ENCODE assay signal across 17 cellular contexts in the genomic region with DNA sequence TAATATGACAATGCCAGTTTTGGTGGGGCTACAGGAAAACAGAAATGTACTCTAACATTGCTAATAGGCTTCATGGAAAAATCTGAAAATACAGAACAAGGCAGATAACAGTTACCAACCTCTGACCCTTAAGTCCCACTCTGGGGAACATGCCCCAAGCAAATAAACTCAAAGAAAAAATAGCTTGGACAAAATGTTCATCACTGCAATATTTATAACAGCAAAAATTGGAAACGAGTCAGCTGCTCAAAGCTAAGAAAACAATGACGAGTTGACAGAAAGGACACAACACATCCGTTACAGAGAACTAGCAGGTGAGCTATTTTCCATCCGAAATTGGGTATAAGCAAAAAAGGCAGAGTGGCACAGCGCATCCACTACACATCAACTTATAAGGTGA.
"Had no signal": no experiment of that assay in that cellular context is flagged by ENCODE, and none has a peak within 500 bp of the region (broad histone marks: within the 10 kb centered on the region; RNA-seq: fewer than 3 reads in every experiment).

No MANE protein-coding gene starts in this region.

- H3K36me3 ChIP-seq: left lung had no signal

- H3K27ac Mint-ChIP-seq: activated CD8-positive, alpha-beta T cell treated with anti-CD3 and anti-CD28 coated beads for 36 hours; activated naive CD4-positive, alpha-beta T cell treated with anti-CD3 and anti-CD28 coated beads, Interleukin-2, amount 50 U/mL, for 24 hours; dendritic cell treated with granulocyte-macrophage colony-stimulating factor and Interleukin-4, amounts not matched to agents 40 ng/mL and 50 ng/mL, for 4 days; nephron had no signal

- H3K9me3 ChIP-seq: left lung had no signal

- ATAC-seq: activated T-cell treated with anti-CD3 and anti-CD28 coated beads, Interleukin-2, amount 50 U/mL, for 4 hours; effector memory CD8-positive, alpha-beta T cell; left lung; T-helper 17 cell had no signal

- H3K27me3 ChIP-seq: left lung had no signal

- H3K9me3 Mint-ChIP-seq: activated CD8-positive, alpha-beta T cell treated with anti-CD3 and anti-CD28 coated beads for 36 hours; activated naive CD4-positive, alpha-beta T cell treated with anti-CD3 and anti-CD28 coated beads, Interleukin-2, amount 50 U/mL, for 24 hours; activated T-cell treated with anti-CD3 and anti-CD28 coated beads, Interleukin-2, amount 50 U/mL, for 4 hours; brain; dendritic cell treated with granulocyte-macrophage colony-stimulating factor and Interleukin-4, amounts not matched to agents 40 ng/mL and 50 ng/mL, for 4 days; effector memory CD8-positive, alpha-beta T cell; nephron had no signal

- H3K4me3 ChIP-seq: left lung had no signal

- H3K27me3 Mint-ChIP-seq: activated CD8-positive, alpha-beta T cell treated with anti-CD3 and anti-CD28 coated beads for 36 hours; activated naive CD4-positive, alpha-beta T cell treated with anti-CD3 and anti-CD28 coated beads, Interleukin-2, amount 50 U/mL, for 24 hours; dendritic cell treated with granulocyte-macrophage colony-stimulating factor and Interleukin-4, amounts not matched to agents 40 ng/mL and 50 ng/mL, for 4 days; effector memory CD8-positive, alpha-beta T cell; T-helper 17 cell had no signal

- H3K36me3 Mint-ChIP-seq: brain had no signal

- DNase-seq: activated CD4-positive, alpha-beta T cell treated with anti-CD3 and anti-CD28 coated beads for 48 hours; activated CD8-positive, alpha-beta T cell treated with anti-CD3 and anti-CD28 coated beads for 36 hours; activated effector memory CD4-positive, alpha-beta T cell treated with anti-CD3 and anti-CD28 coated beads, Interleukin-2, amount 50 U/mL, for 16 hours; activated T-cell treated with anti-CD3 and anti-CD28 coated beads, Interleukin-2, amount 50 U/mL, for 4 hours; cerebellar nuclear complex; effector memory CD8-positive, alpha-beta T cell; left lung; mesendoderm; stimulated activated CD4-positive, alpha-beta T cell treated with anti-CD3 and anti-CD28 coated beads, Interleukin-12 subunit alpha, Interleukin-12 subunit beta, amount 100 ng/mL, for 4 hours; stimulated activated CD4-positive, alpha-beta T cell treated with anti-CD3 and anti-CD28 coated beads, Interleukin-2, amount 100 ng/mL, for 24 hours; T-helper 17 cell; trophoblast cell had no signal

- H3K4me3 Mint-ChIP-seq: activated CD8-positive, alpha-beta T cell treated with anti-CD3 and anti-CD28 coated beads for 36 hours; activated naive CD4-positive, alpha-beta T cell treated with anti-CD3 and anti-CD28 coated beads, Interleukin-2, amount 50 U/mL, for 24 hours; activated T-cell treated with anti-CD3 and anti-CD28 coated beads, Interleukin-2, amount 50 U/mL, for 4 hours; brain; dendritic cell treated with granulocyte-macrophage colony-stimulating factor and Interleukin-4, amounts not matched to agents 40 ng/mL and 50 ng/mL, for 4 days; effector memory CD8-positive, alpha-beta T cell; nephron; T-helper 17 cell had no signal

- FAIRE-seq: frontal cortex had no signal
